Comparison of ENCODE assay signal across 8 cellular contexts in genomic region chr17:50866261-50866949, GRCh38. TPM values are rescaled to one million over a fixed set of nuclear protein-coding genes. Genes with fewer than 3 reads are reported as not detected.
A peak's percentile ranks its signal among the peaks of the same experiment; 100 is the strongest.
DNase-seq lines count a peak whose midpoint lies in the region; ATAC-seq and TF ChIP-seq lines count a peak whose summit lies in the region.

Gene TOB1 (minus strand): TSS chr17:50866354. CDS start chr17:50864017, 2,337 bp downstream.

- intact Hi-C loops in natural killer cell (cut with micrococcal nuclease), result loop anchor here (1.0 to 5.0 kb wide), 5 partner anchors 14 to 301 kb away; partner anchors contain the start of genes NME1 and NME2

- peaks cover 7% of the 10 kb centered on the region for H3K36me3 ChIP-seq in fibroblast of lung (ENCODE audit: control insufficient read depth, insufficient read depth, low read length)

- H3K27me3 ChIP-seq in fibroblast of lung (ENCODE audit: control insufficient read depth, insufficient read depth, low read length), result no peaks in the 10 kb centered on the region

- H3K4me1 Mint-ChIP-seq in natural killer cell, result peaks cover 46 to 50% of the 10 kb centered on the region in 2 donors

- ATAC-seq in natural killer cell, result peak; percentile 78 to 92 (median 84)

- H3K9me3 ChIP-seq in fibroblast of lung (ENCODE audit: control insufficient read depth, insufficient read depth, low read depth, low read length), result no peaks in the 10 kb centered on the region

- DNase-seq in EH (ENCODE audit: low read depth), result peak; percentile 98
- DNase-seq in GOT3 (lab: John Stamatoyannopoulos, UW), result peak; percentile 87
- DNase-seq in LNCaP clone FGC (ENCODE audit: low read depth), result peak; percentile 95
- peak; percentile 97 for DNase-seq in RPMI8226
- peak; percentile 96 for DNase-seq in activated T-helper 1 cell treated with anti-CD3 and anti-CD28 coated beads, Interleukin-2, amount 50 U/mL, for 16 hours (ENCODE audit: low read depth in 1 of 2, low spot score in 1 of 2)
- peak; percentile 94 to 96 for DNase-seq in fibroblast of lung (ENCODE audit: low read depth in 2 of 2)
- DNase-seq in natural killer cell, result peak; percentile 94
- peak; percentile 91 to 96 (median 94) for DNase-seq in stimulated activated naive CD4-positive, alpha-beta T cell (lab: John Stamatoyannopoulos, UW)

- H2AFZ ChIP-seq in fibroblast of lung (ENCODE audit: low read length), result peak within 1 kb of the TSS; percentile 86

- peak within 1 kb of the TSS; percentile 97 for H3K4me3 Mint-ChIP-seq in natural killer cell

- H3K27ac Mint-ChIP-seq in natural killer cell, result peak within 1 kb of the TSS; percentile 89 to 95

- H3K27ac ChIP-seq in fibroblast of lung (ENCODE audit: insufficient read depth, low read length), result peak within 1 kb of the TSS; percentile 97

- H3K4me2 ChIP-seq in fibroblast of lung (ENCODE audit: extremely low read depth, insufficient read depth, low read length), result peak within 1 kb of the TSS; percentile 99

- peak within 1 kb of the TSS; percentile 86 for H3K9ac ChIP-seq in fibroblast of lung (ENCODE audit: insufficient read depth, low read length)

- peaks cover 5% of the 10 kb centered on the region for H3K4me1 ChIP-seq in fibroblast of lung (ENCODE audit: control insufficient read depth, extremely low read depth, insufficient read depth, low read length)

- no peaks in the 10 kb centered on the region for H4K20me1 ChIP-seq in fibroblast of lung (ENCODE audit: control insufficient read depth, extremely low read depth, insufficient read depth, low read length)

- TF ChIP-seq CTCF in LNCaP clone FGC (IDR thresholded peaks at IDR 0.05; ENCODE audit: control insufficient read depth, extremely low read depth, insufficient read depth) (no peak), fibroblast of lung (conservative IDR thresholded peaks at IDR 0.05 in 1 of 2, IDR thresholded peaks at IDR 0.05 in 1 of 2; ENCODE audit: low read depth in 1 of 2, low read length in 2 of 2) (no peak), natural killer cell (IDR thresholded peaks at IDR 0.05) (no peak)

- no peaks in the 10 kb centered on the region for H3K9me3 Mint-ChIP-seq in natural killer cell

- H3K36me3 Mint-ChIP-seq in natural killer cell, result peaks cover 6% of the 10 kb centered on the region

- H3K4me3 ChIP-seq in LNCaP clone FGC (ENCODE audit: low read depth, low read length) (peak within 1 kb of the TSS; percentile 92), fibroblast of lung (replicated peaks in 1 of 4; ENCODE audit: control extremely low read depth in 1 of 4, insufficient read depth in 1 of 4, low read depth in 3 of 4, low read length in 4 of 4) (peak within 1 kb of the TSS; percentile 94 to 98 (median 96))

- H3K79me2 ChIP-seq in fibroblast of lung (ENCODE audit: control insufficient read depth, insufficient read depth, low read length), result peaks cover 34% of the 10 kb centered on the region

- H3K27me3 Mint-ChIP-seq in natural killer cell (ENCODE audit: low read depth in 2 of 2), result peaks cover 0 to 10% of the 10 kb centered on the region in 2 donors

RNA-seq across cellular contexts. Expression of gene TOB1, which starts in this region (rescaled TPM):
- total RNA-seq in fibroblast of lung (10.3 and 22.0 TPM in 2 replicates), natural killer cell (100 to 1,000 TPM in 2 of 3 donors, 10 to 100 TPM in 1; 51.1 to 123 (median 110) TPM)
- 39.6 and 40.5 TPM in 2 replicates for polyA plus RNA-seq in fibroblast of lung
- 45.5 and 50.7 TPM in 2 replicates for polyA plus RNA-seq in fibroblast of lung (2012)
- polyA minus RNA-seq in fibroblast of lung (ENCODE audit: low replicate concordance), result 43.9 and 85.0 TPM in 2 replicates

Comparison
In these comparisons a context has a peak if more than half of its experiments do, and no peak if none do; other contexts are left out.
1. Peak in every context shown above with its lines: DNase-seq, ATAC-seq, H3K4me3 ChIP-seq and H3K27ac ChIP-seq.